Comparison of ENCODE assay signal across 16 cellular contexts in the genomic region with DNA sequence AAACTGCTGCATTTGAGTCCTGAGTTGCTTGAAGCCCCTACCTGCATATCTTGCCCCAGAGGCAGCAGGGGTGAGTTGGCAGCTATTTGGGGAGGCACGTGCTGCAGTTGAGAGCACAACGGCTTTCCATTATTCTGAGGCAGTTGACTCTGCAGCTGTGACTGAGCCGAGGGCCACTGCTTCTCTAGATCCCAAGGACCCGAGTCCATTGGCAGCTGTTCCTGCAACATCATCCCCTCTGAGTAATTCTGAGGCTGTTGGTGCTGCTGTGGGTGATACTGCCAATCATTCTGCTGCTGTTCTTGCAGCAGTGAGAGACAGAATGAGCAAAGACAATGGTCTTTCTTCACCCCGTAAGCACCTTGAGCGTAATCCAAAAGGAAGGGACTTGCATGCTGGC. TPM values are rescaled to one million over a fixed set of nuclear protein-coding genes. Genes with fewer than 3 reads are reported as not detected.
"Had no signal": no experiment of that assay in that cellular context is flagged by ENCODE, and none has a peak within 500 bp of the region (broad histone marks: within the 10 kb centered on the region; RNA-seq: fewer than 3 reads in every experiment).

No MANE protein-coding gene starts in this region.

- ATAC-seq: activated T-cell treated with anti-CD3 and anti-CD28 coated beads, Interleukin-2, amount 50 U/mL, for 72 hours; body of pancreas; stimulated activated memory B cell treated with anti-CD40 and anti-IgM and Interleukin-4, amounts not matched to agents 10 μg/mL and 1 μg/mL and 100 μg/mL, for 72 hours had no signal

- H3K4me1 ChIP-seq: body of pancreas, right atrium auricular region had no signal

- H3K4me1 Mint-ChIP-seq: neural crest cell had no signal

- H3K27ac Mint-ChIP-seq: activated CD4-positive, alpha-beta memory T cell treated with anti-CD3 and anti-CD28 coated beads for 36 hours; activated T-cell treated with anti-CD3 and anti-CD28 coated beads, Interleukin-2, amount 50 U/mL, for 72 hours; dendritic cell treated with granulocyte-macrophage colony-stimulating factor and Interleukin-4, amounts not matched to agents 40 ng/mL and 50 ng/mL, for 4 days; stimulated activated memory B cell treated with anti-CD40 and anti-IgM and Interleukin-4, amounts not matched to agents 10 μg/mL and 1 μg/mL and 100 μg/mL, for 72 hours; type B pancreatic cell had no signal

- H3K9me3 Mint-ChIP-seq: activated CD4-positive, alpha-beta memory T cell treated with anti-CD3 and anti-CD28 coated beads for 36 hours; activated T-cell treated with anti-CD3 and anti-CD28 coated beads, Interleukin-2, amount 50 U/mL, for 72 hours; dendritic cell treated with granulocyte-macrophage colony-stimulating factor and Interleukin-4, amounts not matched to agents 40 ng/mL and 50 ng/mL, for 4 days; neural crest cell; stimulated activated memory B cell treated with anti-CD40 and anti-IgM and Interleukin-4, amounts not matched to agents 10 μg/mL and 1 μg/mL and 100 μg/mL, for 72 hours; type B pancreatic cell had no signal

- H3K9me3 ChIP-seq: body of pancreas, ovary, right atrium auricular region had no signal

- H3K27me3 Mint-ChIP-seq: activated CD4-positive, alpha-beta memory T cell treated with anti-CD3 and anti-CD28 coated beads for 36 hours; dendritic cell treated with granulocyte-macrophage colony-stimulating factor and Interleukin-4, amounts not matched to agents 40 ng/mL and 50 ng/mL, for 4 days; stimulated activated memory B cell treated with anti-CD40 and anti-IgM and Interleukin-4, amounts not matched to agents 10 μg/mL and 1 μg/mL and 100 μg/mL, for 72 hours; type B pancreatic cell had no signal

- DNase-seq: activated CD4-positive, alpha-beta memory T cell treated with anti-CD3 and anti-CD28 coated beads for 36 hours; activated CD4-positive, CD25-positive, alpha-beta regulatory T cell treated with anti-CD3 and anti-CD28 coated beads, Interleukin-2, amount 50 U/mL, for 72 hours; activated gamma-delta T cell treated with Interleukin-2 at 50 U/mL for 16 hours; activated T-cell treated with anti-CD3 and anti-CD28 coated beads, Interleukin-2, amount 50 U/mL, for 72 hours; body of pancreas; mammary epithelial cell; ovary; stimulated activated CD4-positive, alpha-beta T cell treated with anti-CD3 and anti-CD28 coated beads, Interleukin-1b, Interleukin-23, amount 100 ng/mL, for 48 hours; T-helper 9 cell had no signal

- H3K4me3 Mint-ChIP-seq: activated CD4-positive, alpha-beta memory T cell treated with anti-CD3 and anti-CD28 coated beads for 36 hours; activated T-cell treated with anti-CD3 and anti-CD28 coated beads, Interleukin-2, amount 50 U/mL, for 72 hours; dendritic cell treated with granulocyte-macrophage colony-stimulating factor and Interleukin-4, amounts not matched to agents 40 ng/mL and 50 ng/mL, for 4 days; neural crest cell; stimulated activated memory B cell treated with anti-CD40 and anti-IgM and Interleukin-4, amounts not matched to agents 10 μg/mL and 1 μg/mL and 100 μg/mL, for 72 hours; type B pancreatic cell had no signal

- H3K4me3 ChIP-seq: body of pancreas, ovary, right atrium auricular region had no signal

- H3K36me3 ChIP-seq: ovary had no signal

- H3K27ac ChIP-seq: body of pancreas, ovary, right atrium auricular region had no signal

- H3K27me3 ChIP-seq: body of pancreas, ovary, right atrium auricular region had no signal

RNA-seq across cellular contexts. Expression of gene CPHXL2, which starts 16.5 kb away (rescaled TPM):
- total RNA-seq: activated CD4-positive, alpha-beta memory T cell treated with anti-CD3 and anti-CD28 coated beads for 36 hours; activated T-cell treated with anti-CD3 and anti-CD28 coated beads, Interleukin-2, amount 50 U/mL, for 72 hours; body of pancreas; glomerular endothelial cell; mammary epithelial cell; neural crest cell; ovary; right atrium auricular region had no signal
- polyA plus RNA-seq: esophagus, mammary epithelial cell, ovary had no signal

RNA-seq across cellular contexts. Expression of gene DUXB, which starts 40.9 kb away (rescaled TPM):
- total RNA-seq: activated CD4-positive, alpha-beta memory T cell treated with anti-CD3 and anti-CD28 coated beads for 36 hours; activated T-cell treated with anti-CD3 and anti-CD28 coated beads, Interleukin-2, amount 50 U/mL, for 72 hours; body of pancreas; glomerular endothelial cell; mammary epithelial cell; neural crest cell; ovary; right atrium auricular region had no signal
- polyA plus RNA-seq: esophagus, mammary epithelial cell had no signal
